ENCODE assay signal across 28 cellular contexts in genomic region chr18:75574197-75574596, GRCh38.
"Had no signal": no experiment of that assay in that cellular context is flagged by ENCODE, and none has a peak within 500 bp of the region (broad histone marks: within the 10 kb centered on the region; RNA-seq: fewer than 3 reads in every experiment).

No MANE protein-coding gene starts in this region.

- H3K4me1 Mint-ChIP-seq: memory B cell; natural killer cell; neural crest cell; stimulated activated effector memory CD8-positive, alpha-beta T cell treated with anti-CD3 and anti-CD28 coated beads, Interleukin-12 subunit alpha, Interleukin-12 subunit beta, amount 100 ng/mL, for 72 hours had no signal

- H3K36me3 Mint-ChIP-seq: memory B cell; natural killer cell; stimulated activated effector memory CD8-positive, alpha-beta T cell treated with anti-CD3 and anti-CD28 coated beads, Interleukin-12 subunit alpha, Interleukin-12 subunit beta, amount 100 ng/mL, for 72 hours had no signal

- H3K9me3 Mint-ChIP-seq: natural killer cell; stimulated activated effector memory CD8-positive, alpha-beta T cell treated with anti-CD3 and anti-CD28 coated beads, Interleukin-12 subunit alpha, Interleukin-12 subunit beta, amount 100 ng/mL, for 72 hours had no signal

- H3K27ac ChIP-seq: coronary artery, gastrocnemius medialis, heart left ventricle, hepatocyte, neutrophil, pancreas, right lobe of liver, stomach, thoracic aorta, transverse colon, upper lobe of right lung, uterus had no signal

- H3K27me3 Mint-ChIP-seq: memory B cell had no signal

- H3K36me3 ChIP-seq: gastrocnemius medialis, heart left ventricle, neutrophil, pancreas, right lobe of liver, stomach, thoracic aorta, transverse colon, upper lobe of right lung, uterus had no signal

- H3K4me3 ChIP-seq: coronary artery, gastrocnemius medialis, heart left ventricle, hepatocyte, lung, pancreas, right lobe of liver, smooth muscle cell, stomach, thoracic aorta, transverse colon, upper lobe of right lung, uterus had no signal

- DNase-seq: dermis blood vessel endothelial cell; effector memory CD4-positive, alpha-beta T cell; erythroblast; foreskin fibroblast; gastrocnemius medialis; heart left ventricle; kidney; natural killer cell; pancreas; right lobe of liver; stimulated activated CD4-positive, alpha-beta T cell treated with anti-CD3 and anti-CD28 coated beads, Interleukin-12 subunit alpha, Interleukin-12 subunit beta, amount 100 ng/mL, for 4 hours; stimulated activated CD4-positive, alpha-beta T cell treated with anti-CD3 and anti-CD28 coated beads, Interleukin-1b, Interleukin-23, amount 100 ng/mL, for 48 hours; stimulated activated CD4-positive, alpha-beta T cell treated with anti-CD3 and anti-CD28 coated beads, Interleukin-4, amount 100 ng/mL, for 1 hour; stimulated activated naive CD4-positive, alpha-beta T cell treated with Interleukin-2 at 50 U/mL for 16 hours; stomach; substantia nigra; transverse colon; upper lobe of right lung; uterus had no signal

- H3K27ac Mint-ChIP-seq: memory B cell; natural killer cell; stimulated activated effector memory CD8-positive, alpha-beta T cell treated with anti-CD3 and anti-CD28 coated beads, Interleukin-12 subunit alpha, Interleukin-12 subunit beta, amount 100 ng/mL, for 72 hours had no signal

- H3K9me3 ChIP-seq: gastrocnemius medialis, heart left ventricle, neutrophil, pancreas, right lobe of liver, stomach, thoracic aorta, transverse colon, upper lobe of right lung, uterus had no signal

- H3K27me3 ChIP-seq: gastrocnemius medialis, heart left ventricle, hepatocyte, neutrophil, pancreas, right lobe of liver, stomach, transverse colon, upper lobe of right lung, uterus had no signal

- H3K4me3 Mint-ChIP-seq: memory B cell; natural killer cell; neural crest cell; stimulated activated effector memory CD8-positive, alpha-beta T cell treated with anti-CD3 and anti-CD28 coated beads, Interleukin-12 subunit alpha, Interleukin-12 subunit beta, amount 100 ng/mL, for 72 hours had no signal

- H3K4me1 ChIP-seq: gastrocnemius medialis, heart left ventricle, pancreas, right lobe of liver, stomach, transverse colon, upper lobe of right lung, uterus had no signal
